19 cellular contexts compared by ENCODE assay signal in genomic region chr20:58930496-58930895, GRCh38. TPM values are rescaled to one million over a fixed set of nuclear protein-coding genes. Genes with fewer than 3 reads are reported as not detected.
DNase-seq lines count a peak whose midpoint lies in the region; FAIRE-seq and TF ChIP-seq lines count a peak whose summit lies in the region.
"Had no signal": no experiment of that assay in that cellular context is flagged by ENCODE, and none has a peak within 500 bp of the region (broad histone marks: within the 10 kb centered on the region; RNA-seq: fewer than 3 reads in every experiment).

No MANE protein-coding gene starts in this region.

- no peaks in the 10 kb centered on the region for H3K9me3 Mint-ChIP-seq in osteocyte (ENCODE audit: unreplicated experiment)
- H3K9me3 Mint-ChIP-seq in type B pancreatic cell, result no peaks in the 10 kb centered on the region
- H3K9me3 Mint-ChIP-seq: T-cell had no signal

- no peaks in the 10 kb centered on the region for H3K4me1 Mint-ChIP-seq in osteocyte (ENCODE audit: unreplicated experiment)
- no peaks in the 10 kb centered on the region for H3K4me1 Mint-ChIP-seq in type B pancreatic cell (ENCODE audit: unreplicated experiment)
- H3K4me1 Mint-ChIP-seq: T-cell had no signal

- no peak overlapping the region for H3K27ac ChIP-seq in HEK293 (ENCODE audit: extremely low read depth, low read depth, low read length)
- H3K27ac ChIP-seq: A549, SJCRH30 had no signal

- H3K27me3 Mint-ChIP-seq in osteocyte (ENCODE audit: unreplicated experiment) (peaks cover 33% of the 10 kb centered on the region), type B pancreatic cell (peaks cover 4% of the 10 kb centered on the region)

- FAIRE-seq in bronchial epithelial cell (lab: Jason Lieb, UNC), result no peak
- FAIRE-seq: A549, H54, HepG2, K562 had no signal

- H3K4me1 ChIP-seq in HEK293 (ENCODE audit: control insufficient read depth, insufficient read depth, low read length), result no peaks in the 10 kb centered on the region
- H3K4me1 ChIP-seq: A549, BE2C, SJCRH30 had no signal

- DNase-seq in M059J (ENCODE audit: low read depth) (peak; percentile 15), bronchial epithelial cell (ENCODE audit: low read depth) (peak; percentile 73), osteocyte (ENCODE audit: extremely low spot score, unreplicated experiment) (peak; percentile 7), NCI-H2029 treated with DMSO at 0.1 percent for 48 hours (lab: John Stamatoyannopoulos, UW) (no peak), KBM-7 (no peak), type B pancreatic cell (ENCODE audit: extremely low spot score, unreplicated experiment) (no peak)
- DNase-seq: BE2C, DMS79, NCI-H1417 treated with DMSO at 0.1 percent for 48 hours, NCI-H187, NCI-H2107, NCI-H69, SJCRH30, T-cell had no signal

- TF ChIP-seq CTCF in HEK293 (tag by site-specific recombination; IDR thresholded peaks at IDR 0.05), result no peak
- no peak for TF ChIP-seq CTCF in bronchial epithelial cell (IDR thresholded peaks at IDR 0.05; ENCODE audit: insufficient read depth, low read length, severe bottlenecking)
- no peak for TF ChIP-seq CTCF in osteocyte (IDR thresholded peaks at IDR 0.05)
- TF ChIP-seq CTCF in type B pancreatic cell (conservative IDR thresholded peaks at IDR 0.05), result no peak

- H3K36me3 Mint-ChIP-seq in osteocyte (ENCODE audit: unreplicated experiment) (no peaks in the 10 kb centered on the region), type B pancreatic cell (no peaks in the 10 kb centered on the region)
- H3K36me3 Mint-ChIP-seq: T-cell had no signal

- POLR2A ChIA-PET in HEK293 (lab: Yijun Ruan, JAX), result no interaction called here

- in situ Hi-C loops in KBM-7 (cut with MboI; ENCODE audit: low pct_unique_long_range_greater_than_20kb, low sequenced_read_pairs), result no loop called here

- H3K27me3 ChIP-seq in bronchial epithelial cell (ENCODE audit: control insufficient read depth, insufficient read depth, low read length), result no peaks in the 10 kb centered on the region

- H3K4me3 Mint-ChIP-seq in osteocyte (ENCODE audit: unreplicated experiment), result no peak overlapping the region
- H3K4me3 Mint-ChIP-seq in type B pancreatic cell, result no peak overlapping the region
- H3K4me3 Mint-ChIP-seq: T-cell had no signal

- H3K36me3 ChIP-seq in HEK293 (ENCODE audit: control insufficient read depth in 2 of 2, insufficient read depth in 1 of 2, low read length in 2 of 2) (no peaks in the 10 kb centered on the region), bronchial epithelial cell (ENCODE audit: control insufficient read depth, insufficient read depth, low read length) (no peaks in the 10 kb centered on the region)
- H3K36me3 ChIP-seq: BE2C, SJCRH30 had no signal

- H3K27ac Mint-ChIP-seq in osteocyte (ENCODE audit: unreplicated experiment) (no peak overlapping the region), type B pancreatic cell (no peak overlapping the region)
- H3K27ac Mint-ChIP-seq: T-cell had no signal

- CTCF ChIA-PET in HEK293 (lab: Yijun Ruan, JAX), result interaction anchor here (0.6 kb wide), 1 partner anchor 38 kb away, joined by 4 read pairs; no protein-coding TSS in a partner anchor

- H3K4me3 ChIP-seq in HEK293 (ENCODE audit: low read depth, low read length) (no peak overlapping the region), bronchial epithelial cell (ENCODE audit: low read depth, low read length) (no peak overlapping the region)
- H3K4me3 ChIP-seq: A549, K562, SJCRH30 had no signal

- no peaks in the 10 kb centered on the region for H3K9me3 ChIP-seq in HEK293 (ENCODE audit: control insufficient read depth, insufficient read depth, low read depth, low read length)
- H3K9me3 ChIP-seq: A549, BE2C, SJCRH30 had no signal

TF ChIP-seq in HEK293, 187 proteins besides CTCF, POLR2A, EP300 and RAD21:
- TF ChIP-seq ZNF664 (tag by site-specific recombination; IDR thresholded peaks at IDR 0.05), result no peak
- TF ChIP-seq ZSCAN4 (tag by site-specific recombination; IDR thresholded peaks at IDR 0.05), result peak; percentile 51; the same call in 1 of the 2 replicates
- no peak for TF ChIP-seq ZNF223 (tag by site-specific recombination; IDR thresholded peaks at IDR 0.05)
- TF ChIP-seq ZNF266 (tag by site-specific recombination; IDR thresholded peaks at IDR 0.05; ENCODE audit: low read depth), result no peak
- TF ChIP-seq KLF16 (tag by site-specific recombination; IDR thresholded peaks at IDR 0.05), result no peak
- TF ChIP-seq YY1 (tag by site-specific recombination; IDR thresholded peaks at IDR 0.05), result no peak
- TF ChIP-seq ZNF623 (tag by site-specific recombination; IDR thresholded peaks at IDR 0.05), result no peak
TF ChIP-seq in HEK293: peak in this region for 1.

RNA-seq across cellular contexts. Expression of gene NELFCD, which starts 50.6 kb away (rescaled TPM):
- 64.8 and 85.1 TPM in 2 replicates for total RNA-seq in M059J (2014; rRNA removed; shearing (Covaris generic))
- total RNA-seq in bronchial epithelial cell, result 27.4 and 32.3 TPM in 2 replicates
- total RNA-seq in osteocyte, result 60.9 and 64.5 TPM in 2 replicates
- total RNA-seq in type B pancreatic cell (ENCODE audit: low replicate concordance), result 73.0 and 110 TPM in 2 replicates

Comparison
In these comparisons a context has a peak if more than half of its experiments do, and no peak if none do; other contexts are left out.
1. DNase-seq: peak in M059J (single experiment), bronchial epithelial cell (single experiment) and osteocyte (single experiment); none in NCI-H2029 treated with DMSO at 0.1 percent for 48 hours (single experiment), KBM-7 (single experiment) and type B pancreatic cell (single experiment).